ENCODE assay signal across 8 cellular contexts in the genomic region with DNA sequence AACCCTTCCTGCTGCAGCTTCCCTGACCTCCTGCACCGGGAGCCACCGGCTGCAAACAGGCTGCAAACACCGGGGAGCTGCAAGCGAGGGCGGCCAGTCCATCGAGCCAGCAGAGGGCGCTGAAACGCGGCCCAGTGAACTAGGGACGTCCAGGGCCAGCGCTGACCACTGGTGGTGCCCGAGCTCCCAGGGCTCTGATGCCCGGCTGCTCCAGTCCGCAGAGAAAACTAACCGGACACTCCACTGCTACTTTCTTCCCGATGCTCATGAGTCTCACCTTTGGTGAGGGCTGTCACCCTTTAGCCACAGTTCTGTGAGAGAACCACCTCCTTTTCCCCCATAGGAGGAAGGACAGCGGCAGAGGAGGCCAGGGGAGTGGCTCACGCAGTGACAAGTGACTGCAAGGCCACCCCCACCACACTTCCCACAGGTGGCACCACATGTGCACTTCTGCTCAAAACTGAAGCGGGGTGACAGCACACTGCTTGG.
DNase-seq lines count a peak whose midpoint lies in the region; ATAC-seq and TF ChIP-seq lines count a peak whose summit lies in the region.

No MANE protein-coding gene starts in this region.

- TF ChIP-seq CTCF in glutamatergic neuron (IDR thresholded peaks at IDR 0.05; ENCODE audit: partially characterized antibody, unreplicated experiment) (peak; percentile 79), osteoblast (IDR thresholded peaks at IDR 0.05; ENCODE audit: extremely low read depth, low read depth, low read length) (peak; percentile 85), upper lobe of left lung (IDR thresholded peaks at IDR 0.05) (peak; percentile 84 to 94 (median 90))

- no peaks in the 10 kb centered on the region for H3K36me3 Mint-ChIP-seq in activated naive CD8-positive, alpha-beta T cell treated with anti-CD3 and anti-CD28 coated beads, Interleukin-2, amount 10 ng/mL, durations not matched to agents 7 days and 5 days
- peaks cover 7% of the 10 kb centered on the region for H3K36me3 Mint-ChIP-seq in glutamatergic neuron (ENCODE audit: unreplicated experiment)

- no peak overlapping the region for H3K4me3 Mint-ChIP-seq in activated naive CD8-positive, alpha-beta T cell treated with anti-CD3 and anti-CD28 coated beads, Interleukin-2, amount 10 ng/mL, durations not matched to agents 7 days and 5 days
- H3K4me3 Mint-ChIP-seq in glutamatergic neuron (ENCODE audit: unreplicated experiment) = no peak overlapping the region

- H3K9me3 ChIP-seq in osteoblast (ENCODE audit: low read depth, low read length) (no peaks in the 10 kb centered on the region), upper lobe of left lung (no peaks in the 10 kb centered on the region)

- H3K27me3 ChIP-seq in osteoblast (ENCODE audit: insufficient read depth, low read length) = no peaks in the 10 kb centered on the region
- no peaks in the 10 kb centered on the region for H3K27me3 ChIP-seq in upper lobe of left lung

- DNase-seq in C1 segment of cervical spinal cord (lab: John Stamatoyannopoulos, UW) = peak; percentile 5 to 80 (median 66)
- DNase-seq in HUDEP-2 (lab: John Stamatoyannopoulos, UW; ENCODE audit: unreplicated experiment in 76 of 76) = peak in 63 of 76 experiments; percentile 6 to 70 (median 43)
- DNase-seq in SK-MEL-5 (ENCODE audit: low read depth, low spot score) = peak; percentile 85
- peak; percentile 65 for DNase-seq in activated naive CD8-positive, alpha-beta T cell treated with anti-CD3 and anti-CD28 coated beads, Interleukin-2, amount 10 ng/mL, durations not matched to agents 7 days and 5 days
- DNase-seq in glutamatergic neuron = peak; percentile 95
- DNase-seq in osteoblast (ENCODE audit: insufficient read length, low spot score, missing footprints) = peak; percentile 91
- peak; percentile 88 to 93 for DNase-seq in upper lobe of left lung

- H3K27me3 Mint-ChIP-seq in activated naive CD8-positive, alpha-beta T cell treated with anti-CD3 and anti-CD28 coated beads, Interleukin-2, amount 10 ng/mL, durations not matched to agents 7 days and 5 days = peaks cover 4% of the 10 kb centered on the region
- peaks cover 1% of the 10 kb centered on the region for H3K27me3 Mint-ChIP-seq in glutamatergic neuron (ENCODE audit: unreplicated experiment)

- WGBS in upper lobe of left lung, 2 donors = 11 to 21% methylated on average over 9 to 19 of the region's 19 CpGs

- no peaks in the 10 kb centered on the region for H4K20me1 ChIP-seq in osteoblast (ENCODE audit: insufficient read depth, low read length)

- peak; percentile 66 for ATAC-seq in activated naive CD8-positive, alpha-beta T cell treated with anti-CD3 and anti-CD28 coated beads, Interleukin-2, amount 10 ng/mL, durations not matched to agents 7 days and 5 days (ENCODE audit: low read depth)
- peak; percentile 90 for ATAC-seq in upper lobe of left lung (ENCODE audit: low FRiP score in 2 of 2)
- no peak for ATAC-seq in GM21381 (IDR thresholded peaks at IDR 0.05; ENCODE audit: unreplicated experiment)

- H3K4me1 Mint-ChIP-seq in activated naive CD8-positive, alpha-beta T cell treated with anti-CD3 and anti-CD28 coated beads, Interleukin-2, amount 10 ng/mL, durations not matched to agents 7 days and 5 days = no peaks in the 10 kb centered on the region
- peaks cover 2% of the 10 kb centered on the region for H3K4me1 Mint-ChIP-seq in glutamatergic neuron (ENCODE audit: low read depth, unreplicated experiment)

- H3K4me1 ChIP-seq in osteoblast (ENCODE audit: insufficient read depth, low read length) (no peaks in the 10 kb centered on the region), upper lobe of left lung (peaks cover 7 to 19% (median 10%) of the 10 kb centered on the region in 4 donors)

- no peak for TF ChIP-seq EP300 in upper lobe of left lung (IDR thresholded peaks at IDR 0.05)

- POLR2A ChIA-PET in activated naive CD8-positive, alpha-beta T cell treated with anti-CD3 and anti-CD28 coated beads, Interleukin-2, amount 10 ng/mL, durations not matched to agents 7 days and 5 days (lab: Charles Lee) = no interaction called here

- H3K27ac Mint-ChIP-seq in activated naive CD8-positive, alpha-beta T cell treated with anti-CD3 and anti-CD28 coated beads, Interleukin-2, amount 10 ng/mL, durations not matched to agents 7 days and 5 days = no peak overlapping the region
- no peak overlapping the region for H3K27ac Mint-ChIP-seq in glutamatergic neuron (ENCODE audit: unreplicated experiment)

- peaks cover 1% of the 10 kb centered on the region for H3K9me3 Mint-ChIP-seq in activated naive CD8-positive, alpha-beta T cell treated with anti-CD3 and anti-CD28 coated beads, Interleukin-2, amount 10 ng/mL, durations not matched to agents 7 days and 5 days
- H3K9me3 Mint-ChIP-seq in glutamatergic neuron (ENCODE audit: unreplicated experiment) = peaks cover 3% of the 10 kb centered on the region

- peak overlapping the region; percentile 70 for H3K4me2 ChIP-seq in osteoblast (ENCODE audit: insufficient read depth, low read length)

- H3K27ac ChIP-seq in osteoblast (ENCODE audit: low read depth, low read length) (no peak overlapping the region), upper lobe of left lung (no peak overlapping the region)

- TF ChIP-seq POLR2A in upper lobe of left lung (IDR thresholded peaks at IDR 0.05) = no peak

- no peaks in the 10 kb centered on the region for H3K36me3 ChIP-seq in osteoblast (ENCODE audit: insufficient read depth, low read length)
- H3K36me3 ChIP-seq in upper lobe of left lung = no peaks in the 10 kb centered on the region

- H3K4me3 ChIP-seq in osteoblast (ENCODE audit: insufficient read depth, low read length) = peak overlapping the region; percentile 41
- peak overlapping the region in 1 of 4 donors; percentile 27 for H3K4me3 ChIP-seq in upper lobe of left lung

- peak overlapping the region; percentile 63 for H2AFZ ChIP-seq in osteoblast (ENCODE audit: low read length)

- in situ Hi-C loops in SK-MEL-5 (cut with HindIII; ENCODE audit: low pct_unique_long_range_greater_than_20kb, low sequenced_read_pairs) = no loop called here

- H3K79me2 ChIP-seq in osteoblast (ENCODE audit: insufficient read depth, low read length) = no peaks in the 10 kb centered on the region

Comparison
In these comparisons a context has a peak if more than half of its experiments do, and no peak if none do; other contexts are left out.
1. DNase-seq: peak in every context shown above with its lines; median percentile 95 in glutamatergic neuron; 91 in osteoblast; 90 in upper lobe of left lung; 85 in SK-MEL-5; 66 in C1 segment of cervical spinal cord; 65 in activated naive CD8-positive, alpha-beta T cell treated with anti-CD3 and anti-CD28 coated beads, Interleukin-2, amount 10 ng/mL, durations not matched to agents 7 days and 5 days; 43 in HUDEP-2.